ENCODE assay signal across 12 cellular contexts in genomic region chr7:12961910-12962309, GRCh38.
"Had no signal": no experiment of that assay in that cellular context is flagged by ENCODE, and none has a peak within 500 bp of the region (broad histone marks: within the 10 kb centered on the region; RNA-seq: fewer than 3 reads in every experiment).

No MANE protein-coding gene starts in this region.

- H3K27ac ChIP-seq: brain microvascular endothelial cell, testis, upper lobe of right lung had no signal

- ATAC-seq: activated CD4-positive, CD25-positive, alpha-beta regulatory T cell treated with anti-CD3 and anti-CD28 coated beads, Interleukin-2, amount 50 U/mL, for 24 hours; natural killer cell treated with Interleukin-12 subunit alpha and Interleukin-12 subunit beta and Interleukin-15 and Interleukin-18, amount 100 ng/mL, for 72 hours; upper lobe of right lung had no signal

- H3K27me3 ChIP-seq: brain microvascular endothelial cell, testis, upper lobe of right lung had no signal

- DNase-seq: activated effector memory CD4-positive, alpha-beta T cell treated with anti-CD3 and anti-CD28 coated beads, Interleukin-2, amount 50 U/mL, for 16 hours; activated naive CD8-positive, alpha-beta T cell treated with anti-CD3 and anti-CD28 coated beads for 36 hours; brain microvascular endothelial cell; cerebellar nuclear complex; glutamatergic neuron; immature natural killer cell; mammary epithelial cell; stimulated activated CD4-positive, alpha-beta T cell treated with anti-CD3 and anti-CD28 coated beads, Interleukin-4, amount 100 ng/mL, for 1 hour; testis; upper lobe of right lung had no signal

- H3K9me3 ChIP-seq: testis, upper lobe of right lung had no signal

- H3K36me3 ChIP-seq: brain microvascular endothelial cell, upper lobe of right lung had no signal

- H3K4me3 ChIP-seq: testis, upper lobe of right lung had no signal

- H3K4me1 ChIP-seq: testis, upper lobe of right lung had no signal
